In the genomic region with DNA sequence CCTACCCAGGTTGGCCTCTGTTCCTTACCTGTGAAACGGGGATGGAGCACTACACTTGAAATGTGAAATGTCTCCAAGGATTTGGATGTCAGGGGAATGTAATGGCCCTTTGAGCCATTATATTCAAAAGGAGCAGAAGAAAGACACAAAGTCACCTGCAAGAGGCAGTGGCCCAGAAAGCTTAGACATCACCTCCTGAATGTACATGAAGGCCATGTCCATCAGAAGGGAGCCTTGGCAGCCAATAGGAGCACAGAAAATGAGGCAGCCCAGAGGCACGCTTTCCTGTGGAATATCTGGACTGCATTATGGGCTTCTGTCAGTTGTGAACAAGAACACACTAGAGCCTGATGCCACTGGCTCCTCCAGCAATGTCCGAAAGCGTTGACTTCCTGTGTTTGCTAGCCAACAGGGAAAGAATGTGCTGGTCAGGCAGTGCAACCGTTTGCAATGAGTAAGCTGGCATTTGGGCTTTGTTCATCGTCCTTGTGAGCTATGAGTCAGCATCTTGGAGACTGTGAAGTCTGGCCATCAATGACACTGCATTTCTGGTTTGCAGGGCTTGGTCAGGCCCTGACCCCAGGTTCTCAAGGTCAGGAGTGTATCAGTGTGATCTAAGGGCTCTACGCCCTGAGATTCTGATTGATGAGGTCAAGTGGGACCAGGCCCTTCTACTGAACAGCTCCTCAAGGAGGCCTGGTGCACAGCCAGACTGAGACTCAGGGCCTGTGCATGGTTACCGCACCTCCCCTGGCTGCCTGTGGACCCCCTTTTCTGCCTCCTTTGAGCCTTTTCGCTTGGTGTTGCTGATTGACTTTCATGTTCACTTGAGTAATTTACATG, we compare ENCODE assay signal across 9 cellular contexts.
DNase-seq lines count a peak whose midpoint lies in the region; ATAC-seq, FAIRE-seq and TF ChIP-seq lines count a peak whose summit lies in the region.
"Had no signal": no experiment of that assay in that cellular context is flagged by ENCODE, and none has a peak within 500 bp of the region (broad histone marks: within the 10 kb centered on the region; RNA-seq: fewer than 3 reads in every experiment).

No MANE protein-coding gene starts in this region.

- no peaks in the 10 kb centered on the region for H3K36me3 Mint-ChIP-seq in stimulated activated effector memory CD8-positive, alpha-beta T cell treated with anti-CD3 and anti-CD28 coated beads, Interleukin-12 subunit alpha, Interleukin-12 subunit beta, amount 100 ng/mL, for 72 hours

- ATAC-seq in lung (ENCODE audit: insufficient read depth, low FRiP score) (peak; percentile 89), HG02840 (IDR thresholded peaks at IDR 0.05; ENCODE audit: low FRiP score, unreplicated experiment) (no peak), HG03520 (IDR thresholded peaks at IDR 0.05; ENCODE audit: unreplicated experiment) (no peak), GM21528 (IDR thresholded peaks at IDR 0.05; ENCODE audit: low FRiP score, unreplicated experiment) (no peak)
- no peak for ATAC-seq in stimulated activated effector memory CD8-positive, alpha-beta T cell treated with anti-CD3 and anti-CD28 coated beads, Interleukin-12 subunit alpha, Interleukin-12 subunit beta, amount 100 ng/mL, for 72 hours

- TF ChIP-seq EP300 in Ishikawa (IDR thresholded peaks at IDR 0.05; ENCODE audit: borderline replicate concordance) = peak; percentile 84

- peaks cover 7% of the 10 kb centered on the region for H3K4me1 Mint-ChIP-seq in stimulated activated effector memory CD8-positive, alpha-beta T cell treated with anti-CD3 and anti-CD28 coated beads, Interleukin-12 subunit alpha, Interleukin-12 subunit beta, amount 100 ng/mL, for 72 hours

- H3K27ac ChIP-seq in lung (ENCODE audit: low read depth in 1 of 2, low read length in 1 of 2) = peak overlapping the region in 1 of 2 donors; percentile 80

- peak; percentile 67 for DNase-seq in 8988T
- DNase-seq in bronchial epithelial cell (ENCODE audit: low read depth) = peak; percentile 94
- peak; percentile 82 for DNase-seq in lung (ENCODE audit: low spot score)
- no peak for DNase-seq in stimulated activated effector memory CD8-positive, alpha-beta T cell treated with anti-CD3 and anti-CD28 coated beads, Interleukin-12 subunit alpha, Interleukin-12 subunit beta, amount 100 ng/mL, for 72 hours (ENCODE audit: low spot score in 2 of 2)
- DNase-seq: NCI-H2081 treated with DMSO at 0.1 percent for 48 hours had no signal

- TF ChIP-seq CTCF in bronchial epithelial cell (IDR thresholded peaks at IDR 0.05; ENCODE audit: insufficient read depth, low read length, severe bottlenecking) (no peak), lung (IDR thresholded peaks at IDR 0.05; ENCODE audit: control extremely low read depth, extremely low read depth) (no peak)

- no peak overlapping the region for H3K4me3 Mint-ChIP-seq in stimulated activated effector memory CD8-positive, alpha-beta T cell treated with anti-CD3 and anti-CD28 coated beads, Interleukin-12 subunit alpha, Interleukin-12 subunit beta, amount 100 ng/mL, for 72 hours

- FAIRE-seq in bronchial epithelial cell (lab: Jason Lieb, UNC) = peak; percentile 98

- 0 out of 2 replicates have a peak, but pooled peaks have one; percentile 3 for TF ChIP-seq RAD21 in Ishikawa (IDR thresholded peaks at IDR 0.05; ENCODE audit: low read depth)

- no peaks in the 10 kb centered on the region for H3K36me3 ChIP-seq in bronchial epithelial cell (ENCODE audit: control insufficient read depth, insufficient read depth, low read length)
- no peaks in the 10 kb centered on the region for H3K36me3 ChIP-seq in lung (ENCODE audit: control insufficient read depth in 2 of 2, insufficient read depth in 2 of 2, low read length in 2 of 2)

- peaks cover 0 to 17% of the 10 kb centered on the region in 2 donors for H3K4me1 ChIP-seq in lung (ENCODE audit: control insufficient read depth in 2 of 2, insufficient read depth in 2 of 2, low read length in 2 of 2)

- no peak overlapping the region for H3K27ac Mint-ChIP-seq in stimulated activated effector memory CD8-positive, alpha-beta T cell treated with anti-CD3 and anti-CD28 coated beads, Interleukin-12 subunit alpha, Interleukin-12 subunit beta, amount 100 ng/mL, for 72 hours

- no peaks in the 10 kb centered on the region for H3K9me3 Mint-ChIP-seq in stimulated activated effector memory CD8-positive, alpha-beta T cell treated with anti-CD3 and anti-CD28 coated beads, Interleukin-12 subunit alpha, Interleukin-12 subunit beta, amount 100 ng/mL, for 72 hours

- H3K4me3 ChIP-seq in bronchial epithelial cell (ENCODE audit: low read depth, low read length) (no peak overlapping the region), lung (no peak overlapping the region)

- no peaks in the 10 kb centered on the region for H3K9me3 ChIP-seq in lung (ENCODE audit: control insufficient read depth in 2 of 2, insufficient read depth in 1 of 2, low read length in 1 of 2)

- 49 to 56% methylated on average over 9 of the region's 9 CpGs for WGBS in lung, 2 donors

- H3K27me3 ChIP-seq in bronchial epithelial cell (ENCODE audit: control insufficient read depth, insufficient read depth, low read length) = no peaks in the 10 kb centered on the region
- H3K27me3 ChIP-seq in lung (ENCODE audit: control insufficient read depth, insufficient read depth) = no peaks in the 10 kb centered on the region

TF ChIP-seq in Ishikawa, 13 proteins besides CTCF, POLR2A, EP300 and RAD21:
- TF ChIP-seq, protein P1, sequence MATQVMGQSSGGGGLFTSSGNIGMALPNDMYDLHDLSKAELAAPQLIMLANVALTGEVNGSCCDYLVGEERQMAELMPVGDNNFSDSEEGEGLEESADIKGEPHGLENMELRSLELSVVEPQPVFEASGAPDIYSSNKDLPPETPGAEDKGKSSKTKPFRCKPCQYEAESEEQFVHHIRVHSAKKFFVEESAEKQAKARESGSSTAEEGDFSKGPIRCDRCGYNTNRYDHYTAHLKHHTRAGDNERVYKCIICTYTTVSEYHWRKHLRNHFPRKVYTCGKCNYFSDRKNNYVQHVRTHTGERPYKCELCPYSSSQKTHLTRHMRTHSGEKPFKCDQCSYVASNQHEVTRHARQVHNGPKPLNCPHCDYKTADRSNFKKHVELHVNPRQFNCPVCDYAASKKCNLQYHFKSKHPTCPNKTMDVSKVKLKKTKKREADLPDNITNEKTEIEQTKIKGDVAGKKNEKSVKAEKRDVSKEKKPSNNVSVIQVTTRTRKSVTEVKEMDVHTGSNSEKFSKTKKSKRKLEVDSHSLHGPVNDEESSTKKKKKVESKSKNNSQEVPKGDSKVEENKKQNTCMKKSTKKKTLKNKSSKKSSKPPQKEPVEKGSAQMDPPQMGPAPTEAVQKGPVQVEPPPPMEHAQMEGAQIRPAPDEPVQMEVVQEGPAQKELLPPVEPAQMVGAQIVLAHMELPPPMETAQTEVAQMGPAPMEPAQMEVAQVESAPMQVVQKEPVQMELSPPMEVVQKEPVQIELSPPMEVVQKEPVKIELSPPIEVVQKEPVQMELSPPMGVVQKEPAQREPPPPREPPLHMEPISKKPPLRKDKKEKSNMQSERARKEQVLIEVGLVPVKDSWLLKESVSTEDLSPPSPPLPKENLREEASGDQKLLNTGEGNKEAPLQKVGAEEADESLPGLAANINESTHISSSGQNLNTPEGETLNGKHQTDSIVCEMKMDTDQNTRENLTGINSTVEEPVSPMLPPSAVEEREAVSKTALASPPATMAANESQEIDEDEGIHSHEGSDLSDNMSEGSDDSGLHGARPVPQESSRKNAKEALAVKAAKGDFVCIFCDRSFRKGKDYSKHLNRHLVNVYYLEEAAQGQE (IDR thresholded peaks at IDR 0.05; ENCODE audit: low read depth) = no peak
- no peak for TF ChIP-seq TAF1 (IDR thresholded peaks at IDR 0.05; ENCODE audit: low read depth)
- peak; percentile 52; the same call in 1 of the 2 replicates for TF ChIP-seq CEBPB (IDR thresholded peaks at IDR 0.05)
- no peak for TF ChIP-seq ZBTB7A (IDR thresholded peaks at IDR 0.05; ENCODE audit: low read depth)
- no peak for TF ChIP-seq EGR1 (IDR thresholded peaks at IDR 0.05)
- TF ChIP-seq TCF12 (IDR thresholded peaks at IDR 0.05; ENCODE audit: low read depth) = peak; percentile 77
- TF ChIP-seq, protein P2, sequence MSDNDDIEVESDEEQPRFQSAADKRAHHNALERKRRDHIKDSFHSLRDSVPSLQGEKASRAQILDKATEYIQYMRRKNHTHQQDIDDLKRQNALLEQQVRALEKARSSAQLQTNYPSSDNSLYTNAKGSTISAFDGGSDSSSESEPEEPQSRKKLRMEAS (IDR thresholded peaks at IDR 0.05) = peak; percentile 67; the same call in 1 of the 2 replicates
- peak; percentile 63 for TF ChIP-seq YY1 (IDR thresholded peaks at IDR 0.05; ENCODE audit: low read depth)
- TF ChIP-seq FOXM1 (IDR thresholded peaks at IDR 0.05; ENCODE audit: borderline replicate concordance, low read depth) = peak; percentile 30; the same call in 1 of the 2 replicates
- peak; percentile 89 for TF ChIP-seq TEAD4 (IDR thresholded peaks at IDR 0.05)
- no peak for TF ChIP-seq CREB1 (IDR thresholded peaks at IDR 0.05; ENCODE audit: low read depth)
- TF ChIP-seq, protein P3, sequence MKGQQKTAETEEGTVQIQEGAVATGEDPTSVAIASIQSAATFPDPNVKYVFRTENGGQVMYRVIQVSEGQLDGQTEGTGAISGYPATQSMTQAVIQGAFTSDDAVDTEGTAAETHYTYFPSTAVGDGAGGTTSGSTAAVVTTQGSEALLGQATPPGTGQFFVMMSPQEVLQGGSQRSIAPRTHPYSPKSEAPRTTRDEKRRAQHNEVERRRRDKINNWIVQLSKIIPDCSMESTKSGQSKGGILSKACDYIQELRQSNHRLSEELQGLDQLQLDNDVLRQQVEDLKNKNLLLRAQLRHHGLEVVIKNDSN (IDR thresholded peaks at IDR 0.05) = 0 out of 2 replicates have a peak, but pooled peaks have one; percentile 37
- peak; percentile 54; the same call in 1 of the 2 replicates for TF ChIP-seq NFIC (IDR thresholded peaks at IDR 0.05)

Comparison
In these comparisons a context has a peak if more than half of its experiments do, and no peak if none do; other contexts are left out.
1. DNase-seq: peak in 8988T (single experiment), bronchial epithelial cell (single experiment) and lung (single experiment); none in stimulated activated effector memory CD8-positive, alpha-beta T cell treated with anti-CD3 and anti-CD28 coated beads, Interleukin-12 subunit alpha, Interleukin-12 subunit beta, amount 100 ng/mL, for 72 hours (0 of 2).